ENCODE assay signal across 28 cellular contexts in the genomic region with DNA sequence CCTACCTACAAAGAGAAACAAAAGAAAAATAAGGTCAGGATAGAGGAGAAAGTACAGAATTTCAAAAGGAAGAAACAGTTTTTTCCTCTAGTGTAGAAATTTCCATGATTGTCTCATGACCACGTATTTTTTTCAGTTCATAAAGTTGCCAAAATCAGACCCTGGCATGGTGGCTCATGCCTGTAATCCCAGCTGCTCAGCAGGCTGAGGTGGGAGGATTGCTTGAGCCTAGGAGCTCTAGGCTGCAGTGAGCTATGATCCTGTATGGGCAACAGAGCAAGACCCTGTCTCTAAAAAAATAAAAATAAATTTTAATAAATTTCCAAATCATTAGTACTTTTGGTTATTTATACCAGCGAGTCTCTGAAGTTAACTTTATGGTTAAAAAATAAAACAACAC.
"Had no signal": no experiment of that assay in that cellular context is flagged by ENCODE, and none has a peak within 500 bp of the region (broad histone marks: within the 10 kb centered on the region; RNA-seq: fewer than 3 reads in every experiment).

No MANE protein-coding gene starts in this region.

- H3K9me3 ChIP-seq: left lung, lower lobe of right lung, neutrophil, right atrium auricular region, right lobe of liver, transverse colon, upper lobe of left lung, vagina had no signal

- H3K4me3 ChIP-seq: left lung, lower lobe of right lung, neural progenitor cell, right atrium auricular region, right lobe of liver, smooth muscle cell, transverse colon, vagina had no signal

- H3K4me1 Mint-ChIP-seq: naive thymus-derived CD8-positive, alpha-beta T cell; nephron; neural progenitor cell; stimulated activated memory B cell treated with anti-CD40 and anti-IgM and Interleukin-4, amounts not matched to agents 10 μg/mL and 1 μg/mL and 100 μg/mL, for 72 hours; stimulated activated naive CD8-positive, alpha-beta T cell treated with anti-CD3 and anti-CD28 coated beads, Interleukin-15, amount 100 ng/mL, for 72 hours had no signal

- H3K27ac ChIP-seq: lower lobe of right lung, neural progenitor cell, neutrophil, parathyroid adenoma, right atrium auricular region, right lobe of liver, vagina had no signal

- H3K27me3 ChIP-seq: left lung, neural progenitor cell, neutrophil, right atrium auricular region, right lobe of liver, transverse colon, upper lobe of left lung, vagina had no signal

- H3K27me3 Mint-ChIP-seq: naive thymus-derived CD8-positive, alpha-beta T cell; progenitor cell of endocrine pancreas; stimulated activated memory B cell treated with anti-CD40 and anti-IgM and Interleukin-4, amounts not matched to agents 10 μg/mL and 1 μg/mL and 100 μg/mL, for 72 hours; stimulated activated naive CD8-positive, alpha-beta T cell treated with anti-CD3 and anti-CD28 coated beads, Interleukin-15, amount 100 ng/mL, for 72 hours had no signal

- DNase-seq: hippocampal formation; kidney; left colon; left lung; lower lobe of right lung; mammary epithelial cell; mesenchymal stem cell; naive thymus-derived CD8-positive, alpha-beta T cell; occipital lobe; right lobe of liver; stimulated activated CD4-positive, alpha-beta T cell treated with anti-CD3 and anti-CD28 coated beads, Interleukin-1b, Interleukin-23, amount 100 ng/mL, for 48 hours; stimulated activated CD4-positive, alpha-beta T cell treated with anti-CD3 and anti-CD28 coated beads, Interleukin-2, amount 100 ng/mL, for 48 hours; stimulated activated CD4-positive, alpha-beta T cell treated with anti-CD3 and anti-CD28 coated beads, Interleukin-4, amount 100 ng/mL, for 4 hours; stimulated activated CD8-positive, alpha-beta memory T cell treated with anti-CD3 and anti-CD28 coated beads, Interleukin-4, amount 100 ng/mL, for 48 hours; stimulated activated naive CD4-positive, alpha-beta T cell treated with Interleukin-2 at 50 U/mL for 16 hours; stimulated activated naive CD8-positive, alpha-beta T cell treated with anti-CD3 and anti-CD28 coated beads, Interleukin-15, amount 100 ng/mL, for 72 hours; substantia nigra; transverse colon; upper lobe of left lung had no signal

- H3K79me2 ChIP-seq: parathyroid adenoma had no signal

- H3K36me3 ChIP-seq: right atrium auricular region had no signal

- H3K4me3 Mint-ChIP-seq: naive thymus-derived CD8-positive, alpha-beta T cell; nephron; neural progenitor cell; stimulated activated memory B cell treated with anti-CD40 and anti-IgM and Interleukin-4, amounts not matched to agents 10 μg/mL and 1 μg/mL and 100 μg/mL, for 72 hours; stimulated activated naive CD8-positive, alpha-beta T cell treated with anti-CD3 and anti-CD28 coated beads, Interleukin-15, amount 100 ng/mL, for 72 hours had no signal

- H3K9me3 Mint-ChIP-seq: naive thymus-derived CD8-positive, alpha-beta T cell; nephron; neural progenitor cell; stimulated activated memory B cell treated with anti-CD40 and anti-IgM and Interleukin-4, amounts not matched to agents 10 μg/mL and 1 μg/mL and 100 μg/mL, for 72 hours; stimulated activated naive CD8-positive, alpha-beta T cell treated with anti-CD3 and anti-CD28 coated beads, Interleukin-15, amount 100 ng/mL, for 72 hours had no signal

- H3K4me2 ChIP-seq: neural progenitor cell, smooth muscle cell had no signal

- H2AFZ ChIP-seq: neural progenitor cell, parathyroid adenoma had no signal

- H3K9ac ChIP-seq: neural progenitor cell, parathyroid adenoma had no signal

- H3K27ac Mint-ChIP-seq: naive thymus-derived CD8-positive, alpha-beta T cell; nephron; neural progenitor cell; progenitor cell of endocrine pancreas; stimulated activated memory B cell treated with anti-CD40 and anti-IgM and Interleukin-4, amounts not matched to agents 10 μg/mL and 1 μg/mL and 100 μg/mL, for 72 hours; stimulated activated naive CD8-positive, alpha-beta T cell treated with anti-CD3 and anti-CD28 coated beads, Interleukin-15, amount 100 ng/mL, for 72 hours had no signal

- H3K4me1 ChIP-seq: left lung, lower lobe of right lung, neural progenitor cell, parathyroid adenoma, right atrium auricular region, right lobe of liver, transverse colon, upper lobe of left lung, vagina had no signal
